ENCODE assay signal across 27 cellular contexts in the genomic region with DNA sequence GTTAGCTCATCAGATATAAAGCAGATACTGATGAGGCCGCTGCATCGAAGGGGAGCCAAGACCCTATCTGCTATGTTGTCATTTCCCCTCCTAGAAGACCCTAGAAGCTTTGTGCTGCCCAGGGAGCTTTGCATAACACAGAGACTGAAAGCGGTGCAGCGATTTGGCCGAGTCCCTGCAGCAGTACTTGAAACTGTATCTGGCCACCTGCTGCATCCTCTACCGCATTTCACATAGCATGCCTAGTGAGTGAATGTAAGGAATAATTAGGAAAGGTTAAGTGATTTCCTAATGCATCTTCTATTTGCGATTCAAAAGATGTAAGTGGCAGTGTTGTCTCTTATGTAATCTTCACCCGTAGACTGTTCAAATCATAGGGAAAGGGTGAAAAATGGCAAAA.
"Had no signal": no experiment of that assay in that cellular context is flagged by ENCODE, and none has a peak within 500 bp of the region (broad histone marks: within the 10 kb centered on the region; RNA-seq: fewer than 3 reads in every experiment).

No MANE protein-coding gene starts in this region.

- H3K9me3 ChIP-seq: body of pancreas, heart right ventricle, pancreas, psoas muscle, right atrium auricular region, thyroid gland had no signal

- H3K27ac ChIP-seq: body of pancreas, cardiac muscle cell, heart right ventricle, pancreas, psoas muscle, right atrium auricular region, thyroid gland, WERI-Rb-1 had no signal

- H3K4me1 Mint-ChIP-seq: activated naive CD4-positive, alpha-beta T cell treated with anti-CD3 and anti-CD28 coated beads, Interleukin-2, amount 50 U/mL, for 24 hours had no signal

- H3K36me3 Mint-ChIP-seq: activated naive CD4-positive, alpha-beta T cell treated with anti-CD3 and anti-CD28 coated beads, Interleukin-2, amount 50 U/mL, for 24 hours; natural killer cell treated with Interleukin-12 subunit alpha and Interleukin-12 subunit beta and Interleukin-15 and Interleukin-18, amount 100 ng/mL, for 72 hours had no signal

- H3K4me3 ChIP-seq: body of pancreas, cardiac muscle cell, heart right ventricle, pancreas, psoas muscle, right atrium auricular region, thyroid gland had no signal

- H3K27me3 ChIP-seq: body of pancreas, heart right ventricle, pancreas, right atrium auricular region, thyroid gland had no signal

- H3K27ac Mint-ChIP-seq: activated CD8-positive, alpha-beta T cell treated with anti-CD3 and anti-CD28 coated beads, Interleukin-2, amount 10 ng/mL, durations not matched to agents 7 days and 5 days; activated naive CD4-positive, alpha-beta T cell treated with anti-CD3 and anti-CD28 coated beads, Interleukin-2, amount 50 U/mL, for 24 hours; dendritic cell treated with granulocyte-macrophage colony-stimulating factor and Interleukin-4, amounts not matched to agents 40 ng/mL and 50 ng/mL, for 4 days; natural killer cell treated with Interleukin-12 subunit alpha and Interleukin-12 subunit beta and Interleukin-15 and Interleukin-18, amount 100 ng/mL, for 72 hours; T-helper 2 cell treated with Interferon-gamma antibody and Interleukin-4, amounts not matched to agents 5 μg/mL and 100 μg/mL, for 36 hours had no signal

- DNase-seq: activated CD4-positive, alpha-beta T cell treated with anti-CD3 and anti-CD28 coated beads for 1 hour; activated CD4-positive, alpha-beta T cell treated with anti-CD3 and anti-CD28 coated beads, Interleukin-2, amount 50 U/mL, for 1 hour; activated CD8-positive, alpha-beta T cell treated with anti-CD3 and anti-CD28 coated beads, Interleukin-2, amount 10 ng/mL, durations not matched to agents 7 days and 5 days; activated gamma-delta T cell treated with Interleukin-2 at 50 U/mL for 16 hours; activated T-cell treated with anti-CD3 and anti-CD28 coated beads, Interleukin-2, amount 50 U/mL, for 1 hour; anterior cingulate cortex; body of pancreas; effector CD4-positive, alpha-beta T cell; erythroblast; foreskin fibroblast; heart right ventricle; islet precursor cell; left cardiac atrium; midbrain; pancreas; psoas muscle; stimulated activated CD4-positive, alpha-beta T cell treated with anti-CD3 and anti-CD28 coated beads, Interleukin-4, amount 100 ng/mL, for 24 hours; stimulated activated naive CD8-positive, alpha-beta T cell treated with anti-CD3 and anti-CD28 coated beads, Interleukin-15, Interleukin-2, amounts not matched to agents 100 U/mL and 50 U/mL, for 24 hours; substantia nigra; thyroid gland; WERI-Rb-1 had no signal

- H3K9me3 Mint-ChIP-seq: activated naive CD4-positive, alpha-beta T cell treated with anti-CD3 and anti-CD28 coated beads, Interleukin-2, amount 50 U/mL, for 24 hours; dendritic cell treated with granulocyte-macrophage colony-stimulating factor and Interleukin-4, amounts not matched to agents 40 ng/mL and 50 ng/mL, for 4 days; natural killer cell treated with Interleukin-12 subunit alpha and Interleukin-12 subunit beta and Interleukin-15 and Interleukin-18, amount 100 ng/mL, for 72 hours; T-helper 2 cell treated with Interferon-gamma antibody and Interleukin-4, amounts not matched to agents 5 μg/mL and 100 μg/mL, for 36 hours had no signal

- H3K4me3 Mint-ChIP-seq: activated CD8-positive, alpha-beta T cell treated with anti-CD3 and anti-CD28 coated beads, Interleukin-2, amount 10 ng/mL, durations not matched to agents 7 days and 5 days; activated naive CD4-positive, alpha-beta T cell treated with anti-CD3 and anti-CD28 coated beads, Interleukin-2, amount 50 U/mL, for 24 hours; dendritic cell treated with granulocyte-macrophage colony-stimulating factor and Interleukin-4, amounts not matched to agents 40 ng/mL and 50 ng/mL, for 4 days; natural killer cell treated with Interleukin-12 subunit alpha and Interleukin-12 subunit beta and Interleukin-15 and Interleukin-18, amount 100 ng/mL, for 72 hours; T-helper 2 cell treated with Interferon-gamma antibody and Interleukin-4, amounts not matched to agents 5 μg/mL and 100 μg/mL, for 36 hours had no signal

- H3K27me3 Mint-ChIP-seq: dendritic cell treated with granulocyte-macrophage colony-stimulating factor and Interleukin-4, amounts not matched to agents 40 ng/mL and 50 ng/mL, for 4 days had no signal

- H3K4me1 ChIP-seq: body of pancreas, pancreas, psoas muscle, right atrium auricular region had no signal

- ATAC-seq: activated CD8-positive, alpha-beta T cell treated with anti-CD3 and anti-CD28 coated beads, Interleukin-2, amount 10 ng/mL, durations not matched to agents 7 days and 5 days; body of pancreas; heart right ventricle; left cardiac atrium; pancreas; psoas muscle; stimulated activated naive CD8-positive, alpha-beta T cell treated with anti-CD3 and anti-CD28 coated beads, Interleukin-15, Interleukin-2, amounts not matched to agents 100 U/mL and 50 U/mL, for 24 hours had no signal

- H3K36me3 ChIP-seq: cardiac muscle cell, heart right ventricle, pancreas, right atrium auricular region, thyroid gland, WERI-Rb-1 had no signal
